6 cellular contexts compared by ENCODE assay signal in the genomic region with DNA sequence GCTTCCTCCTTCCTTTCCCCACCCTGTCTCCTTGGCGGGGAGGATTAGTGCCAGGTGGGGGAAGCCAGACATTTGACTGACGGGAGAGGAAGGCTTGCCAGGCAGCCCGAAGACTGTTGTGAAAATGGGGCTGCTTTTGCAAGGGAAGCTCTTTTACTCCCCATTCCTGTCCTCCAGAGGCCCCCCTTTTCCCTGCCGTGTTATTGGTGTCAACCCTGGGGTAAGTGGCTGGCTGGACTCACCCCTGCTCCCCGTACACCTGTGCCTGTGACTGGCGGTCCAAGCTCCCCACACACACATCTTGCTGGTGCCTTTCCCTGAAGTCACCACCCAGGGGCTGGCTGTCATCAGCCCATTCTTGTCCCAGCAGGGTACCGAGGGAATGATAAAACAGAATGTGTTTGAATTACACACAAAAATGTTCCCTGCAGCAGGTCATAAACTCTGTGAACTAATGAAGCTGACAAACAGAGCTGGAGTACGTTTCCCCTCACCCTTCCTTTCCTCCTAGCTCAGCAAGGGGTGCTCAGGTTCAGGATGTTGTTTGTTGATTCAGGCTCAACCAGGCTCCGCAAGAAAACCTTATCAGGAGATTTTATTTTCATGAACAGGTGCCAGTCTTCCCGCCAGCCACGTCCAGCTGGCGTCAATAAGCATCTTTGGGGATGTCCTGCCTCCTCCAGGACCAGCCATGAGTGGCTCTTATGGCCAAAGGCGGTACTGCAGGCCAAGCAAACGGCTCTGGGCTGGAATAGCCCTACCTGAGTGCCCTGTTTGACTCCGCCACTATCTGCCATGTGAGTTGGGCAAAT. TPM values are rescaled to one million over a fixed set of nuclear protein-coding genes. Genes with fewer than 3 reads are reported as not detected.
DNase-seq lines count a peak whose midpoint lies in the region; ATAC-seq and TF ChIP-seq lines count a peak whose summit lies in the region.

No MANE protein-coding gene starts in this region.

- TF ChIP-seq CTCF in endodermal cell (conservative IDR thresholded peaks at IDR 0.05) (peak; percentile 89), testis (IDR thresholded peaks at IDR 0.05) (peak; percentile 22 to 84 (median 59))

- H3K27me3 ChIP-seq in endodermal cell (ENCODE audit: control insufficient read depth, insufficient read depth, low read length, poor library complexity, severe bottlenecking) (no peaks in the 10 kb centered on the region), testis (no peaks in the 10 kb centered on the region)

- intact Hi-C loops in testis (cut with DNase I; ENCODE audit: low total_unique reads): no loop called here

- TF ChIP-seq POLR2A in testis (IDR thresholded peaks at IDR 0.05): no peak

- no peaks in the 10 kb centered on the region for H3K9me3 Mint-ChIP-seq in endodermal cell

- H3K9me3 ChIP-seq in endodermal cell (ENCODE audit: control insufficient read depth, low read length) (no peaks in the 10 kb centered on the region), testis (no peaks in the 10 kb centered on the region)

- ATAC-seq in GM18909 (IDR thresholded peaks at IDR 0.05; ENCODE audit: poor library complexity, unreplicated experiment): no peak

- H3K4me3 ChIP-seq in endodermal cell (ENCODE audit: low read length): no peak overlapping the region
- no peak overlapping the region for H3K4me3 ChIP-seq in testis

- peaks cover 34% of the 10 kb centered on the region for H3K4me1 Mint-ChIP-seq in endodermal cell

- H3K9ac ChIP-seq in endodermal cell (ENCODE audit: extremely low read depth, low read length, poor library complexity, severe bottlenecking): no peak overlapping the region

- H3K27me3 Mint-ChIP-seq in endodermal cell (ENCODE audit: insufficient read depth): no peaks in the 10 kb centered on the region

- H3K4me3 Mint-ChIP-seq in endodermal cell: peak overlapping the region; percentile 21

- H3K27ac ChIP-seq in endodermal cell (ENCODE audit: low read depth, low read length): no peak overlapping the region
- H3K27ac ChIP-seq in testis: no peak overlapping the region

- H3K4me1 ChIP-seq in endodermal cell (ENCODE audit: control insufficient read depth, insufficient read depth, low read length) (peaks cover 19% of the 10 kb centered on the region), testis (peaks cover 7% of the 10 kb centered on the region)

- peak overlapping the region; percentile 94 for H3K27ac Mint-ChIP-seq in endodermal cell

- peaks cover 40% of the 10 kb centered on the region for H3K36me3 Mint-ChIP-seq in endodermal cell (ENCODE audit: low read depth)

- H3K36me3 ChIP-seq in endodermal cell (ENCODE audit: control insufficient read depth, insufficient read depth, low read length): peaks cover 3% of the 10 kb centered on the region
- H3K36me3 ChIP-seq in testis (ENCODE audit: low read depth, missing control alignments): no peaks in the 10 kb centered on the region

- 38 to 41% methylated on average over 7 to 15 of the region's 15 CpGs for WGBS in endodermal cell (ENCODE audit: insufficient coverage in 1 of 2, insufficient read length in 1 of 2), 2 experiments
- WGBS in testis, 2 donors: 60 to 72% methylated on average over 15 of the region's 15 CpGs

- DNase-seq in SIG-M5 treated with dmso at 0.1 percent for 504 hours (lab: John Stamatoyannopoulos, UW; ENCODE audit: unreplicated experiment) (peak; percentile 58), SIG-M5 (lab: John Stamatoyannopoulos, UW) (no peak), NCI-H524 (lab: John Stamatoyannopoulos, UW) (peak; percentile 95 to 98), endodermal cell (peak; percentile 98), testis (peak; percentile 55)

RNA-seq across cellular contexts. Expression of gene ARMC7, which starts 4.3 kb away (rescaled TPM):
- 10 to 100 TPM; 20.0 to 26.6 TPM for total RNA-seq in endodermal cell
- polyA plus RNA-seq in endodermal cell (2013, experiment 1 of 2): 14.0 TPM
- polyA plus RNA-seq in endodermal cell (2013, experiment 2 of 2): 12.3 TPM
- 10 to 100 TPM in 1 of 2 donors, 1 to 10 TPM in 1; 10.0 to 11.8 TPM for total RNA-seq in testis
- 12.6 TPM for polyA plus RNA-seq in testis (ENCODE audit: insufficient read depth, low read depth, low replicate concordance)

RNA-seq across cellular contexts. Expression of gene SLC16A5, which starts 17.7 kb away (rescaled TPM):
- 10 to 100 TPM; 28.8 to 54.0 TPM for total RNA-seq in endodermal cell
- polyA plus RNA-seq in endodermal cell (2013, experiment 1 of 2): 10.8 TPM
- 7.6 TPM for polyA plus RNA-seq in endodermal cell (2013, experiment 2 of 2)
- 10 to 100 TPM in 1 of 2 donors, 1 to 10 TPM in 1; 6.4 to 11.1 TPM for total RNA-seq in testis
- 6.9 TPM for polyA plus RNA-seq in testis (ENCODE audit: insufficient read depth, low read depth, low replicate concordance)

RNA-seq across cellular contexts. Expression of gene NT5C, which starts 26.1 kb away (rescaled TPM):
- total RNA-seq in endodermal cell: 10 to 100 TPM; 69.1 to 80.3 TPM
- 71.1 TPM for polyA plus RNA-seq in endodermal cell (2013, experiment 1 of 2)
- 57.0 TPM for polyA plus RNA-seq in endodermal cell (2013, experiment 2 of 2)
- total RNA-seq in testis: 10 to 100 TPM; 76.5 to 83.6 TPM
- polyA plus RNA-seq in testis (ENCODE audit: insufficient read depth, low read depth, low replicate concordance): 22.2 TPM

RNA-seq across cellular contexts. Expression of gene JPT1, which starts 48.8 kb away (rescaled TPM):
- 100 to 1,000 TPM; 148 to 156 TPM for total RNA-seq in endodermal cell
- polyA plus RNA-seq in endodermal cell (2013, experiment 1 of 2): 352 TPM
- polyA plus RNA-seq in endodermal cell (2013, experiment 2 of 2): 339 TPM
- total RNA-seq in testis: 100 to 1,000 TPM; 234 to 371 TPM
- polyA plus RNA-seq in testis (ENCODE audit: insufficient read depth, low read depth, low replicate concordance): 758 TPM

RNA-seq across cellular contexts. Expression of gene KCTD2, which starts 58.5 kb away (rescaled TPM):
- total RNA-seq in endodermal cell (10 to 100 TPM; 27.7 to 32.8 TPM), testis (100 to 1,000 TPM; 122 to 135 TPM)
- 29.2 TPM for polyA plus RNA-seq in endodermal cell (2013, experiment 1 of 2)
- 25.5 TPM for polyA plus RNA-seq in endodermal cell (2013, experiment 2 of 2)
- polyA plus RNA-seq in testis (ENCODE audit: insufficient read depth, low read depth, low replicate concordance): 88.9 TPM
